ENCODE assay signal across 25 cellular contexts in the genomic region with DNA sequence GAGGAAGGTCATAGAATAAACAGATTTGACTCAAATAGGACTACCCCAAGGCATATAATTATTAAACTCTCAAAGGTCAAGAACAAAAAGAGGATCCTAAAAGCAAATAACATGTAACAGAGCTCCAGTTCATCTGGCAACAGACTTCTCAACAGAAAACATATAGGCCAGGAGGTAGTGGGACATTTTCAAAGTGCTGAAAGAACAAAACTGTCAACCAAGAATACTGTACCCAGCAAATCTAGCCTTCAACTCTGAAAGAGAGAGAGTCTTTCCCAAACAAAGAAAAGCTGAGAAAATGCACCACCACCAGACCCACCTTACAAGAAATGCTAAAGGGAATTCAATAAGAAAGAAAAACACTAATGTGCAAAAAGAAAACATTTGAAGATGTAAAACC.
"Had no signal": no experiment of that assay in that cellular context is flagged by ENCODE, and none has a peak within 500 bp of the region (broad histone marks: within the 10 kb centered on the region; RNA-seq: fewer than 3 reads in every experiment).

No MANE protein-coding gene starts in this region.

- H3K27me3 ChIP-seq: esophagus muscularis mucosa, foreskin keratinocyte, gastroesophageal sphincter, heart left ventricle, hepatocyte, left lung, neural progenitor cell, ovary, tibial nerve, upper lobe of left lung had no signal

- DNase-seq: cortex of kidney; foreskin keratinocyte; heart left ventricle; kidney; left lung; mesenchymal stem cell; midbrain; naive thymus-derived CD4-positive, alpha-beta T cell; occipital lobe; ovary; posterior cingulate gyrus; psoas muscle; right cardiac atrium; stimulated activated CD4-positive, alpha-beta T cell treated with anti-CD3 and anti-CD28 coated beads, Interleukin-15, amount 100 ng/mL, for 24 hours; stimulated activated CD4-positive, alpha-beta T cell treated with anti-CD3 and anti-CD28 coated beads, Interleukin-2, amount 100 ng/mL, for 48 hours; stimulated activated naive B cell treated with anti-CD40 and anti-IgM and Interleukin-4, amounts not matched to agents 10 μg/mL and 1 μg/mL and 100 μg/mL, for 72 hours; upper lobe of left lung had no signal

- ATAC-seq: foreskin keratinocyte; gastroesophageal sphincter; heart left ventricle; left lung; naive thymus-derived CD4-positive, alpha-beta T cell; right cardiac atrium; stimulated activated naive B cell treated with anti-CD40 and anti-IgM and Interleukin-4, amounts not matched to agents 10 μg/mL and 1 μg/mL and 100 μg/mL, for 72 hours had no signal

- H3K36me3 ChIP-seq: ovary had no signal

- H3K4me3 ChIP-seq: esophagus muscularis mucosa, gastroesophageal sphincter, heart left ventricle, hepatocyte, left lung, neural progenitor cell, ovary, psoas muscle, skin epidermis, thoracic aorta, tibial nerve, upper lobe of left lung had no signal

- H3K9me3 ChIP-seq: ovary, psoas muscle had no signal

- H3K4me1 ChIP-seq: esophagus muscularis mucosa, gastroesophageal sphincter, psoas muscle, tibial nerve, upper lobe of left lung had no signal

- H3K27ac ChIP-seq: epithelial cell of prostate, esophagus muscularis mucosa, foreskin keratinocyte, gastroesophageal sphincter, heart left ventricle, hepatocyte, neural progenitor cell, ovary, psoas muscle, thoracic aorta, tibial nerve had no signal
